ENCODE assay signal across 1 cellular context in the genomic region with DNA sequence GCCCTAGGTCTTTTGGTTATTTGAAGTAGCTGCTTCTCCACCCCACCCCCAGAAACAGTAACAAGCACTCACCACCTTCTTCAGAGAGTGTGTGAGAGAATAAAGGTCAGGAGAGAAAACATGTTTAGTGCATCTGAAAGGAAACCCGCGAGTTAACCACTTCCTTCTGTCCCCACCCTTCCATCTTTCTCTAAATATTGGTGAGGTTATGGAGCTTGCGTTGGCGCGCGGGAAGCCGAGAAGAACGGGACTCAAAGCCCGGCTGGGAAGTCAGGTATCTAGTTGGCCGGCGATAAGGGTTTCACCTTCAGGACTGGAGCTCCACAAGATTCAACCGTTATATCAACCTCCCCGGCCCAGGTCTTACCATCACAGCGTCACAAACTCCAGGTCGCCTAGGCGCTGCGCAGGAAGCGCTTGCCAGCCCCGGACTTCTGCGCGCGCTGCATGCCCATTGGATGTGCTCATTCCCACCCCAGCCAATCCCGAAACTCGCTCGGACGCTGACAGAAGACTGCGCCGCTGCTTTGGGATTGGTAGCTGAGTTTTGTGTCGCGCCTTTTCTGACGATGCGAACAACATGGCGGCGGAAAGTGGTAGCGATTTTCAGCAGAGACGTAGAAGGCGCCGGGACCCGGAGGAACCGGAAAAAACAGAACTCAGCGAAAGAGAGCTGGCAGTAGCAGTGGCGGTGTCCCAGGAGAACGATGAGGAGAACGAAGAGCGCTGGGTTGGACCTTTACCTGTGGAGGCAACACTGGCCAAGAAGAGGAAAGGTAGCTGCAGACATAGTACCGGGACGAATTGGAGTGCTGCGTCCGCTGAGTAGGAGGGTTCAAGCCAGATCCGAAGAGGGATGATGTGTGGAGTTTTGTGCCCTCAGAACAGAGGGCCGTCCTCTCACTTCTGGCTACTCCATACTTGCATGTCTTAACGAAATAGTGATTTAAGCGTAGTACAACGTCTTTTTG.
TF ChIP-seq lines count a peak whose summit lies in the region.

A gene with protein sequence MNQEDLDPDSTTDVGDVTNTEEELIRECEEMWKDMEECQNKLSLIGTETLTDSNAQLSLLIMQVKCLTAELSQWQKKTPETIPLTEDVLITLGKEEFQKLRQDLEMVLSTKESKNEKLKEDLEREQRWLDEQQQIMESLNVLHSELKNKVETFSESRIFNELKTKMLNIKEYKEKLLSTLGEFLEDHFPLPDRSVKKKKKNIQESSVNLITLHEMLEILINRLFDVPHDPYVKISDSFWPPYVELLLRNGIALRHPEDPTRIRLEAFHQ (minus strand): TSS at position 438 of the 971 bp plus-strand sequence. CDS start 8,261 bp downstream, outside the sequence.
A gene (plus strand): TSS at position 566 of the 971 bp plus-strand sequence. CDS start 15 bp downstream, at position 581.

TF ChIP-seq in K562, 482 proteins besides CTCF, POLR2A, EP300 and RAD21 (continued from another document and continues in another):
- TF ChIP-seq, protein P1, sequence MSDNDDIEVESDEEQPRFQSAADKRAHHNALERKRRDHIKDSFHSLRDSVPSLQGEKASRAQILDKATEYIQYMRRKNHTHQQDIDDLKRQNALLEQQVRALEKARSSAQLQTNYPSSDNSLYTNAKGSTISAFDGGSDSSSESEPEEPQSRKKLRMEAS (CRISPR knock-in tag; IDR thresholded peaks at IDR 0.05): peak; percentile 45; the same call in 1 of the 2 replicates
- TF ChIP-seq, protein P2, sequence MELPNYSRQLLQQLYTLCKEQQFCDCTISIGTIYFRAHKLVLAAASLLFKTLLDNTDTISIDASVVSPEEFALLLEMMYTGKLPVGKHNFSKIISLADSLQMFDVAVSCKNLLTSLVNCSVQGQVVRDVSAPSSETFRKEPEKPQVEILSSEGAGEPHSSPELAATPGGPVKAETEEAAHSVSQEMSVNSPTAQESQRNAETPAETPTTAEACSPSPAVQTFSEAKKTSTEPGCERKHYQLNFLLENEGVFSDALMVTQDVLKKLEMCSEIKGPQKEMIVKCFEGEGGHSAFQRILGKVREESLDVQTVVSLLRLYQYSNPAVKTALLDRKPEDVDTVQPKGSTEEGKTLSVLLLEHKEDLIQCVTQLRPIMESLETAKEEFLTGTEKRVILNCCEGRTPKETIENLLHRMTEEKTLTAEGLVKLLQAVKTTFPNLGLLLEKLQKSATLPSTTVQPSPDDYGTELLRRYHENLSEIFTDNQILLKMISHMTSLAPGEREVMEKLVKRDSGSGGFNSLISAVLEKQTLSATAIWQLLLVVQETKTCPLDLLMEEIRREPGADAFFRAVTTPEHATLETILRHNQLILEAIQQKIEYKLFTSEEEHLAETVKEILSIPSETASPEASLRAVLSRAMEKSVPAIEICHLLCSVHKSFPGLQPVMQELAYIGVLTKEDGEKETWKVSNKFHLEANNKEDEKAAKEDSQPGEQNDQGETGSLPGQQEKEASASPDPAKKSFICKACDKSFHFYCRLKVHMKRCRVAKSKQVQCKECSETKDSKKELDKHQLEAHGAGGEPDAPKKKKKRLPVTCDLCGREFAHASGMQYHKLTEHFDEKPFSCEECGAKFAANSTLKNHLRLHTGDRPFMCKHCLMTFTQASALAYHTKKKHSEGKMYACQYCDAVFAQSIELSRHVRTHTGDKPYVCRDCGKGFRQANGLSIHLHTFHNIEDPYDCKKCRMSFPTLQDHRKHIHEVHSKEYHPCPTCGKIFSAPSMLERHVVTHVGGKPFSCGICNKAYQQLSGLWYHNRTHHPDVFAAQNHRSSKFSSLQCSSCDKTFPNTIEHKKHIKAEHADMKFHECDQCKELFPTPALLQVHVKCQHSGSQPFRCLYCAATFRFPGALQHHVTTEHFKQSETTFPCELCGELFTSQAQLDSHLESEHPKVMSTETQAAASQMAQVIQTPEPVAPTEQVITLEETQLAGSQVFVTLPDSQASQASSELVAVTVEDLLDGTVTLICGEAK (IDR thresholded peaks at IDR 0.05): peak; percentile 45
- TF ChIP-seq, protein P2 (CRISPR knock-in tag; IDR thresholded peaks at IDR 0.05): no peak
- TF ChIP-seq TAF1 (IDR thresholded peaks at IDR 0.05; ENCODE audit: control insufficient read depth, extremely low read depth, insufficient read depth, low read length, severe bottlenecking) (peak; percentile 91), HNRNPLL (IDR thresholded peaks at IDR 0.05; ENCODE audit: low read depth, low read length, poor library complexity, severe bottlenecking) (peak; percentile 99), SMAD3 (CRISPR knock-in tag; conservative IDR thresholded peaks at IDR 0.05) (no peak; the same call in 1 of the 2 replicates), FOXK2 (conservative IDR thresholded peaks at IDR 0.05 in 1 of 2, IDR thresholded peaks at IDR 0.05 in 1 of 2; ENCODE audit: low read depth in 2 of 2) (peak; percentile 94 to 95), CBX1 (IDR thresholded peaks at IDR 0.05; ENCODE audit: low read depth) (0 out of 2 replicates have a peak, but pooled peaks have one; percentile 64), ZNF197 (CRISPR knock-in tag; IDR thresholded peaks at IDR 0.05; ENCODE audit: low read depth) (peak; percentile 18; the same call in 1 of the 2 replicates), ARHGAP35 (IDR thresholded peaks at IDR 0.05; ENCODE audit: partially characterized antibody) (no peak), ATF1 (CRISPR knock-in tag; IDR thresholded peaks at IDR 0.05) (peak; percentile 89), ATF1 (tag; IDR thresholded peaks at IDR 0.05) (peak; percentile 100), ZNF830 (CRISPR knock-in tag; IDR thresholded peaks at IDR 0.05) (0 out of 2 replicates have a peak, but pooled peaks have one; percentile 28), MTA1 (IDR thresholded peaks at IDR 0.05; ENCODE audit: borderline replicate concordance) (peak; percentile 99), ZNF445 (CRISPR knock-in tag; IDR thresholded peaks at IDR 0.05; ENCODE audit: low read depth) (no peak), RCOR1 (IDR thresholded peaks at IDR 0.05; ENCODE audit: borderline replicate concordance in 1 of 2, low read depth in 2 of 2, low read length in 2 of 2) (peak in 1 of 2 experiments; percentile 51; a peak in 2 of 4 replicates), ZNF134 (CRISPR knock-in tag; conservative IDR thresholded peaks at IDR 0.05) (no peak), ATF7 (IDR thresholded peaks at IDR 0.05) (peak; percentile 70; the same call in 1 of the 2 replicates), CHD2 (IDR thresholded peaks at IDR 0.05; ENCODE audit: low read depth, low read length) (peak; percentile 60; the same call in 1 of the 2 replicates), KDM4B (IDR thresholded peaks at IDR 0.05; ENCODE audit: borderline replicate concordance in 2 of 2, low read depth in 1 of 2) (no peak), ZNF263 (CRISPR knock-in tag; IDR thresholded peaks at IDR 0.05; ENCODE audit: borderline replicate concordance) (peak; percentile 27; the same call in 1 of the 2 replicates), ZNF76 (CRISPR knock-in tag; IDR thresholded peaks at IDR 0.05; ENCODE audit: borderline replicate concordance) (peak; percentile 59; the same call in 1 of the 2 replicates), FOS (IDR thresholded peaks at IDR 0.05; ENCODE audit: extremely low read depth, insufficient read length) (peak; percentile 88), ZNF444 (CRISPR knock-in tag; IDR thresholded peaks at IDR 0.05) (no peak), FOSL1 (tag; conservative IDR thresholded peaks at IDR 0.05) (no peak), TBP (optimal IDR thresholded peaks at IDR 0.05; ENCODE audit: low read depth, low read length) (peak; percentile 92), NBN (IDR thresholded peaks at IDR 0.05; ENCODE audit: low read depth) (peak; percentile 89), GABPA (tag; conservative IDR thresholded peaks at IDR 0.05; ENCODE audit: low read depth) (peak; percentile 69), LEF1 (IDR thresholded peaks at IDR 0.05) (0 out of 2 replicates have a peak, but pooled peaks have one; percentile 29)
- TF ChIP-seq, protein P3, sequence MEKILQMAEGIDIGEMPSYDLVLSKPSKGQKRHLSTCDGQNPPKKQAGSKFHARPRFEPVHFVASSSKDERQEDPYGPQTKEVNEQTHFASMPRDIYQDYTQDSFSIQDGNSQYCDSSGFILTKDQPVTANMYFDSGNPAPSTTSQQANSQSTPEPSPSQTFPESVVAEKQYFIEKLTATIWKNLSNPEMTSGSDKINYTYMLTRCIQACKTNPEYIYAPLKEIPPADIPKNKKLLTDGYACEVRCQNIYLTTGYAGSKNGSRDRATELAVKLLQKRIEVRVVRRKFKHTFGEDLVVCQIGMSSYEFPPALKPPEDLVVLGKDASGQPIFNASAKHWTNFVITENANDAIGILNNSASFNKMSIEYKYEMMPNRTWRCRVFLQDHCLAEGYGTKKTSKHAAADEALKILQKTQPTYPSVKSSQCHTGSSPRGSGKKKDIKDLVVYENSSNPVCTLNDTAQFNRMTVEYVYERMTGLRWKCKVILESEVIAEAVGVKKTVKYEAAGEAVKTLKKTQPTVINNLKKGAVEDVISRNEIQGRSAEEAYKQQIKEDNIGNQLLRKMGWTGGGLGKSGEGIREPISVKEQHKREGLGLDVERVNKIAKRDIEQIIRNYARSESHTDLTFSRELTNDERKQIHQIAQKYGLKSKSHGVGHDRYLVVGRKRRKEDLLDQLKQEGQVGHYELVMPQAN (IDR thresholded peaks at IDR 0.05; ENCODE audit: borderline replicate concordance): peak; percentile 41
- TF ChIP-seq, protein P4, sequence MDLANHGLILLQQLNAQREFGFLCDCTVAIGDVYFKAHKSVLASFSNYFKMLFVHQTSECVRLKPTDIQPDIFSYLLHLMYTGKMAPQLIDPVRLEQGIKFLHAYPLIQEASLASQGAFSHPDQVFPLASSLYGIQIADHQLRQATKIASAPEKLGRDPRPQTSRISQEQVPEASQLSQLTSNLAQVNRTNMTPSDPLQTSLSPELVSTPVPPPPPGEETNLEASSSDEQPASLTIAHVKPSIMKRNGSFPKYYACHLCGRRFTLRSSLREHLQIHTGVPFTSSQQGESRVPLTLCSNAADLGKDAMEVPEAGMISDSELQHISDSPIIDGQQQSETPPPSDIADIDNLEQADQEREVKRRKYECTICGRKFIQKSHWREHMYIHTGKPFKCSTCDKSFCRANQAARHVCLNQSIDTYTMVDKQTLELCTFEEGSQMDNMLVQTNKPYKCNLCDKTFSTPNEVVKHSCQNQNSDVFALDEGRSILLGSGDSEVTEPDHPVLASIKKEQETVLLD (IDR thresholded peaks at IDR 0.05): peak; percentile 15; the same call in 1 of the 2 replicates
- TF ChIP-seq, protein P5, sequence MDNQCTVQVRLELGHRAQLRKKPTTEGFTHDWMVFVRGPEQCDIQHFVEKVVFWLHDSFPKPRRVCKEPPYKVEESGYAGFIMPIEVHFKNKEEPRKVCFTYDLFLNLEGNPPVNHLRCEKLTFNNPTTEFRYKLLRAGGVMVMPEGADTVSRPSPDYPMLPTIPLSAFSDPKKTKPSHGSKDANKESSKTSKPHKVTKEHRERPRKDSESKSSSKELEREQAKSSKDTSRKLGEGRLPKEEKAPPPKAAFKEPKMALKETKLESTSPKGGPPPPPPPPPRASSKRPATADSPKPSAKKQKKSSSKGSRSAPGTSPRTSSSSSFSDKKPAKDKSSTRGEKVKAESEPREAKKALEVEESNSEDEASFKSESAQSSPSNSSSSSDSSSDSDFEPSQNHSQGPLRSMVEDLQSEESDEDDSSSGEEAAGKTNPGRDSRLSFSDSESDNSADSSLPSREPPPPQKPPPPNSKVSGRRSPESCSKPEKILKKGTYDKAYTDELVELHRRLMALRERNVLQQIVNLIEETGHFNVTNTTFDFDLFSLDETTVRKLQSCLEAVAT (IDR thresholded peaks at IDR 0.05): peak; percentile 45 to 99; a peak in 2 of 4 replicates
- TF ChIP-seq, protein P6, sequence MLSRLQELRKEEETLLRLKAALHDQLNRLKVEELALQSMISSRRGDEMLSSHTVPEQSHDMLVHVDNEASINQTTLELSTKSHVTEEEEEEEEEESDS (CRISPR knock-in tag; IDR thresholded peaks at IDR 0.05): no peak
- TF ChIP-seq, protein P7, sequence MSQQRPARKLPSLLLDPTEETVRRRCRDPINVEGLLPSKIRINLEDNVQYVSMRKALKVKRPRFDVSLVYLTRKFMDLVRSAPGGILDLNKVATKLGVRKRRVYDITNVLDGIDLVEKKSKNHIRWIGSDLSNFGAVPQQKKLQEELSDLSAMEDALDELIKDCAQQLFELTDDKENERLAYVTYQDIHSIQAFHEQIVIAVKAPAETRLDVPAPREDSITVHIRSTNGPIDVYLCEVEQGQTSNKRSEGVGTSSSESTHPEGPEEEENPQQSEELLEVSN (IDR thresholded peaks at IDR 0.05; ENCODE audit: borderline replicate concordance in 1 of 2, extremely low read depth in 1 of 2, insufficient read depth in 1 of 2, insufficient read length in 1 of 2, low read depth in 1 of 2, low read length in 1 of 2, poor library complexity in 1 of 2, severe bottlenecking in 1 of 2): peak; percentile 95 to 97
- TF ChIP-seq, protein P8, sequence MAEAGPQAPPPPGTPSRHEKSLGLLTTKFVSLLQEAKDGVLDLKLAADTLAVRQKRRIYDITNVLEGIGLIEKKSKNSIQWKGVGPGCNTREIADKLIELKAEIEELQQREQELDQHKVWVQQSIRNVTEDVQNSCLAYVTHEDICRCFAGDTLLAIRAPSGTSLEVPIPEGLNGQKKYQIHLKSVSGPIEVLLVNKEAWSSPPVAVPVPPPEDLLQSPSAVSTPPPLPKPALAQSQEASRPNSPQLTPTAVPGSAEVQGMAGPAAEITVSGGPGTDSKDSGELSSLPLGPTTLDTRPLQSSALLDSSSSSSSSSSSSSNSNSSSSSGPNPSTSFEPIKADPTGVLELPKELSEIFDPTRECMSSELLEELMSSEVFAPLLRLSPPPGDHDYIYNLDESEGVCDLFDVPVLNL (CRISPR knock-in tag; IDR thresholded peaks at IDR 0.05; ENCODE audit: low read depth): peak; percentile 97
- TF ChIP-seq, protein P9, sequence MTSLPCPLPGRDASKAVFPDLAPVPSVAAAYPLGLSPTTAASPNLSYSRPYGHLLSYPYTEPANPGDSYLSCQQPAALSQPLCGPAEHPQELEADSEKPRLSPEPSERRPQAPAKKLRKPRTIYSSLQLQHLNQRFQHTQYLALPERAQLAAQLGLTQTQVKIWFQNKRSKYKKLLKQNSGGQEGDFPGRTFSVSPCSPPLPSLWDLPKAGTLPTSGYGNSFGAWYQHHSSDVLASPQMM (CRISPR knock-in tag; IDR thresholded peaks at IDR 0.05): no peak
